Comparison of ENCODE assay signal across 25 cellular contexts in the genomic region with DNA sequence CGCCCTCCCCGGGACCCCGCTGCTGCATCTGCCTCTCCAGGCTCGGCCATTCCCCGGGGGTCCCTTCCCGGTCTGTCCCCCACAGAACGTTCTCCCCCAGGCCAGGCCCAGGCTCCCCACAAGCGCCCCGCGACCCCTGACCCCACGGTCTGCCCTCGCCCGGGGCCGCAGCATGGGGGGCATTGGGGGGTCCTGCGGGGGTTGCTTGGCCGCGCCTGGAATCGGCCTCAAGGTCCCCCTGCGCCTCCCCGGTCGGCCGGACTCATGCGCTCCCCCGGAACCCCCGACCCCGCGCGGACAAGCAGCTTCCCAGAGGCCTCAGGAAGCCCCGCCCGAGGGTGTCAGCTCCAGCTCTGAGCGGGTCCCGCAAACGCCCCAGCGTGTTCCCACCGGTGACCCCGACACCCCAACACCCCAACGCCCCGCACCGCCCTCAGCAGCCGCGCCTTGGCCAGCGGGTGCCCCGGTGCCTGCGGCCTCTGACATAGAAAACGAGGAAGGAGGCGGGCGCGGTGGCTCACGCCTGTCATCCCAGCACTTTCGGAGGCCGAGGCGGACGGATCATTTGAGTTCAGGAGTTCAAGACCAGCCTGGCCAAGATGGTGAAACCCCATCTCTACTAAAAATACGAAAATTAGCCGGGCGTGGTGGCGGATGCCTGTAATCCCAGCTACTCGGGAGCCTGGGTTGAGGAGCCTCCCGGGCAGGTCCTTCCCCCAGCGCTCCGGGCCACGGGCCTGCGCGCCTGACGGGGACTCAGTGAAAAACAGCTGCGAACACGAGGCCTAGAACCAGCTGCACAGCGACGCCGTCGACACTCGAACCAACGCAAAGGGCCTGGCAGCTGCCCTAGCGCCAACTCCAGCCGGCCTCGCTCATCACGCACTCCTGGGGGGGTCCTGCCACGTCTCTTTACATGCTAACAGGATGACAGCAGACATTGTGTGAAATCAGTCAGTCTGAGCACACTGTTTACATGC.
DNase-seq lines count a peak whose midpoint lies in the region; ATAC-seq and TF ChIP-seq lines count a peak whose summit lies in the region.
"Had no signal": no experiment of that assay in that cellular context is flagged by ENCODE, and none has a peak within 500 bp of the region (broad histone marks: within the 10 kb centered on the region; RNA-seq: fewer than 3 reads in every experiment).

No MANE protein-coding gene starts in this region.

- no peak overlapping the region for H3K4me3 Mint-ChIP-seq in glutamatergic neuron (ENCODE audit: unreplicated experiment)
- H3K4me3 Mint-ChIP-seq: activated CD8-positive, alpha-beta memory T cell treated with anti-CD3 and anti-CD28 coated beads, Interleukin-2, amount 10 ng/mL, durations not matched to agents 7 days and 5 days; activated naive CD4-positive, alpha-beta T cell treated with anti-CD3 and anti-CD28 coated beads for 36 hours; CD4-positive, alpha-beta memory T cell; central memory CD8-positive, alpha-beta T cell; nephron progenitor cell had no signal

- H3K36me3 Mint-ChIP-seq in glutamatergic neuron (ENCODE audit: unreplicated experiment), result no peaks in the 10 kb centered on the region
- H3K36me3 Mint-ChIP-seq: activated CD8-positive, alpha-beta memory T cell treated with anti-CD3 and anti-CD28 coated beads, Interleukin-2, amount 10 ng/mL, durations not matched to agents 7 days and 5 days; CD4-positive, alpha-beta memory T cell had no signal

- ATAC-seq in HG02938 (IDR thresholded peaks at IDR 0.05; ENCODE audit: unreplicated experiment) (no peak), SK-N-SH treated with all-trans-retinoic acid at 6 μM for 48 hours (no peak)
- ATAC-seq: activated CD8-positive, alpha-beta memory T cell treated with anti-CD3 and anti-CD28 coated beads, Interleukin-2, amount 10 ng/mL, durations not matched to agents 7 days and 5 days; mucosa of descending colon had no signal

- no peaks in the 10 kb centered on the region for H3K4me1 ChIP-seq in ES-I3 (ENCODE audit: insufficient read depth, low read length)
- H3K4me1 ChIP-seq: pancreas, uterus had no signal

- intact Hi-C loops in posterior vena cava (cut with DNase I), result no loop called here

- H3K4me1 Mint-ChIP-seq in glutamatergic neuron (ENCODE audit: low read depth, unreplicated experiment), result no peaks in the 10 kb centered on the region
- H3K4me1 Mint-ChIP-seq: activated CD8-positive, alpha-beta memory T cell treated with anti-CD3 and anti-CD28 coated beads, Interleukin-2, amount 10 ng/mL, durations not matched to agents 7 days and 5 days; CD4-positive, alpha-beta memory T cell; central memory CD8-positive, alpha-beta T cell had no signal

- peak overlapping the region; percentile 1; the same call in 1 of the 2 replicates for H3K9ac ChIP-seq in ES-I3 (ENCODE audit: low read depth, low read length)

- H3K27ac Mint-ChIP-seq in glutamatergic neuron (ENCODE audit: unreplicated experiment), result no peak overlapping the region
- H3K27ac Mint-ChIP-seq: activated CD8-positive, alpha-beta memory T cell treated with anti-CD3 and anti-CD28 coated beads, Interleukin-2, amount 10 ng/mL, durations not matched to agents 7 days and 5 days; activated naive CD4-positive, alpha-beta T cell treated with anti-CD3 and anti-CD28 coated beads for 36 hours; activated T-cell treated with anti-CD3 and anti-CD28 coated beads, Interleukin-2, amount 50 U/mL, for 72 hours; CD4-positive, alpha-beta memory T cell; nephron progenitor cell had no signal

- H3K9me3 Mint-ChIP-seq in glutamatergic neuron (ENCODE audit: unreplicated experiment), result peaks cover 5% of the 10 kb centered on the region
- H3K9me3 Mint-ChIP-seq: activated naive CD4-positive, alpha-beta T cell treated with anti-CD3 and anti-CD28 coated beads for 36 hours; activated T-cell treated with anti-CD3 and anti-CD28 coated beads, Interleukin-2, amount 50 U/mL, for 72 hours; CD4-positive, alpha-beta memory T cell; central memory CD8-positive, alpha-beta T cell; nephron progenitor cell had no signal

- H3K27me3 Mint-ChIP-seq in glutamatergic neuron (ENCODE audit: unreplicated experiment), result peaks cover 2% of the 10 kb centered on the region
- H3K27me3 Mint-ChIP-seq: activated CD8-positive, alpha-beta memory T cell treated with anti-CD3 and anti-CD28 coated beads, Interleukin-2, amount 10 ng/mL, durations not matched to agents 7 days and 5 days had no signal

- H3K9me3 ChIP-seq in ES-I3 (ENCODE audit: control insufficient read depth, insufficient read depth, low read length), result no peaks in the 10 kb centered on the region
- H3K9me3 ChIP-seq: mucosa of descending colon, pancreas, thoracic aorta, uterus had no signal

- TF ChIP-seq CTCF in glutamatergic neuron (IDR thresholded peaks at IDR 0.05; ENCODE audit: partially characterized antibody, unreplicated experiment), result no peak

- no peaks in the 10 kb centered on the region for H3K36me3 ChIP-seq in ES-I3 (ENCODE audit: insufficient read depth, low read length)
- H3K36me3 ChIP-seq: pancreas, thoracic aorta, uterus had no signal

- DNase-seq in activated effector memory CD4-positive, alpha-beta T cell treated with anti-CD3 and anti-CD28 coated beads, Interleukin-2, amount 50 U/mL, for 16 hours, result peak; percentile 50
- no peak for DNase-seq in activated effector memory CD4-positive, alpha-beta T cell treated with Interleukin-2 at 50 U/mL for 16 hours
- DNase-seq in glutamatergic neuron (peak; percentile 49), posterior vena cava (ENCODE audit: low spot score) (peak; percentile 76), OCI-M2 (lab: John Stamatoyannopoulos, UW; ENCODE audit: unreplicated experiment) (no peak)
- DNase-seq: 8988T; activated CD4-positive, alpha-beta T cell treated with anti-CD3 and anti-CD28 coated beads, Interleukin-2, amount 50 U/mL, for 1 hour; activated CD8-positive, alpha-beta memory T cell treated with anti-CD3 and anti-CD28 coated beads, Interleukin-2, amount 10 ng/mL, durations not matched to agents 7 days and 5 days; activated naive CD4-positive, alpha-beta T cell treated with anti-CD3 and anti-CD28 coated beads for 36 hours; activated T-cell treated with anti-CD3 and anti-CD28 coated beads, Interleukin-2, amount 50 U/mL, for 72 hours; CD4-positive, alpha-beta memory T cell; DMS153; nephron progenitor cell; SHP77; stimulated activated CD4-positive, alpha-beta T cell treated with anti-CD3 and anti-CD28 coated beads, Interleukin-4, amount 100 ng/mL, for 4 hours; stimulated activated naive CD4-positive, alpha-beta T cell treated with Interleukin-2 at 50 U/mL for 16 hours; T-helper 9 cell had no signal

TF ChIP-seq in SK-N-SH treated with all-trans-retinoic acid at 6 μM for 48 hours, 23 proteins besides CTCF, POLR2A, EP300 and RAD21 (continues in another document):
- TF ChIP-seq RARB (CRISPR knock-in tag; IDR thresholded peaks at IDR 0.05) (no peak), CSDC2 (CRISPR knock-in tag; IDR thresholded peaks at IDR 0.05) (no peak), ZC3H10 (CRISPR knock-in tag; IDR thresholded peaks at IDR 0.05) (no peak), TOX (CRISPR knock-in tag; IDR thresholded peaks at IDR 0.05; ENCODE audit: borderline replicate concordance) (no peak), ISL1 (CRISPR knock-in tag; IDR thresholded peaks at IDR 0.05) (no peak), ARNTL (CRISPR knock-in tag; IDR thresholded peaks at IDR 0.05; ENCODE audit: borderline replicate concordance, low read depth) (no peak), ZNF70 (CRISPR knock-in tag; IDR thresholded peaks at IDR 0.05) (no peak), PATZ1 (CRISPR knock-in tag; IDR thresholded peaks at IDR 0.05; ENCODE audit: borderline replicate concordance) (no peak), TCF4 (CRISPR knock-in tag; IDR thresholded peaks at IDR 0.05; ENCODE audit: borderline replicate concordance) (no peak), OSR1 (CRISPR knock-in tag; IDR thresholded peaks at IDR 0.05) (no peak), ZNF8 (CRISPR knock-in tag; IDR thresholded peaks at IDR 0.05) (no peak)
- TF ChIP-seq, protein P1, sequence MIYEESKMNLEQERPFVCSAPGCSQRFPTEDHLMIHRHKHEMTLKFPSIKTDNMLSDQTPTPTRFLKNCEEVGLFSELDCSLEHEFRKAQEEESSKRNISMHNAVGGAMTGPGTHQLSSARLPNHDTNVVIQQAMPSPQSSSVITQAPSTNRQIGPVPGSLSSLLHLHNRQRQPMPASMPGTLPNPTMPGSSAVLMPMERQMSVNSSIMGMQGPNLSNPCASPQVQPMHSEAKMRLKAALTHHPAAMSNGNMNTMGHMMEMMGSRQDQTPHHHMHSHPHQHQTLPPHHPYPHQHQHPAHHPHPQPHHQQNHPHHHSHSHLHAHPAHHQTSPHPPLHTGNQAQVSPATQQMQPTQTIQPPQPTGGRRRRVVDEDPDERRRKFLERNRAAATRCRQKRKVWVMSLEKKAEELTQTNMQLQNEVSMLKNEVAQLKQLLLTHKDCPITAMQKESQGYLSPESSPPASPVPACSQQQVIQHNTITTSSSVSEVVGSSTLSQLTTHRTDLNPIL (CRISPR knock-in tag; IDR thresholded peaks at IDR 0.05; ENCODE audit: low read depth), result no peak

Comparison
In these comparisons a context has a peak if more than half of its experiments do, and no peak if none do; other contexts are left out.
1. DNase-seq: peak in activated effector memory CD4-positive, alpha-beta T cell treated with anti-CD3 and anti-CD28 coated beads, Interleukin-2, amount 50 U/mL, for 16 hours (single experiment), glutamatergic neuron (single experiment) and posterior vena cava (single experiment); none in activated effector memory CD4-positive, alpha-beta T cell treated with Interleukin-2 at 50 U/mL for 16 hours (single experiment) and OCI-M2 (single experiment).